In genomic region chr6:42050897-42051653, GRCh38 we compare ENCODE assay signal across 8 cellular contexts. TPM values are rescaled to one million over a fixed set of nuclear protein-coding genes. Genes with fewer than 3 reads are reported as not detected.
DNase-seq lines count a peak whose midpoint lies in the region; ATAC-seq and TF ChIP-seq lines count a peak whose summit lies in the region.

No MANE protein-coding gene starts in this region.

- no peaks in the 10 kb centered on the region for H4K20me1 ChIP-seq in fibroblast of lung (ENCODE audit: control insufficient read depth, extremely low read depth, insufficient read depth, low read length)

- H2AFZ ChIP-seq in fibroblast of lung (ENCODE audit: low read length): peak overlapping the region; percentile 68

- H3K9ac ChIP-seq in fibroblast of lung (ENCODE audit: insufficient read depth, low read length): no peak overlapping the region

- intact Hi-C loops in psoas muscle (cut with DNase I): no loop called here

- H3K27me3 ChIP-seq in fibroblast of lung (ENCODE audit: control insufficient read depth, insufficient read depth, low read length): peaks cover 2% of the 10 kb centered on the region
- peaks cover 0 to 19% (median 2%) of the 10 kb centered on the region in 3 donors for H3K27me3 ChIP-seq in psoas muscle (ENCODE audit: insufficient read depth in 3 of 3, low read length in 2 of 3)

- DNase-seq in GM12864 (ENCODE audit: low read depth): no peak
- DNase-seq in RKO (ENCODE audit: low spot score): peak; percentile 32
- DNase-seq in fibroblast of lung (ENCODE audit: low read depth in 2 of 2): no peak
- DNase-seq in psoas muscle: no peak
- no peak for DNase-seq in NCI-H2107 (lab: John Stamatoyannopoulos, UW)
- no peak for DNase-seq in NCI-H446 (lab: John Stamatoyannopoulos, UW)
- DNase-seq in 8988T: no peak

- H3K27ac ChIP-seq in fibroblast of lung (ENCODE audit: insufficient read depth, low read length) (peak overlapping the region; percentile 92), psoas muscle (peak overlapping the region; percentile 90)

- H3K4me3 ChIP-seq in GM12864 (ENCODE audit: low read depth, low read length) (peak overlapping the region; percentile 89), fibroblast of lung (replicated peaks in 1 of 4; ENCODE audit: control extremely low read depth in 1 of 4, insufficient read depth in 1 of 4, low read depth in 3 of 4, low read length in 4 of 4) (peak overlapping the region; percentile 70 to 91 (median 75)), psoas muscle (peak overlapping the region; percentile 80)

- H3K36me3 ChIP-seq in fibroblast of lung (ENCODE audit: control insufficient read depth, insufficient read depth, low read length): no peaks in the 10 kb centered on the region
- peaks cover 0 to 49% of the 10 kb centered on the region in 2 donors for H3K36me3 ChIP-seq in psoas muscle (ENCODE audit: insufficient read depth in 1 of 2, low read depth in 1 of 2)

- WGBS in psoas muscle, 3 donors: 17 to 25% (median 19%) methylated on average over 15 of the region's 15 CpGs

- H3K79me2 ChIP-seq in fibroblast of lung (ENCODE audit: control insufficient read depth, insufficient read depth, low read length): no peaks in the 10 kb centered on the region

- no peak for TF ChIP-seq CTCF in GM12864 (IDR thresholded peaks at IDR 0.05; ENCODE audit: low read depth, low read length, missing control alignments)
- no peak for TF ChIP-seq CTCF in fibroblast of lung (conservative IDR thresholded peaks at IDR 0.05 in 1 of 2, IDR thresholded peaks at IDR 0.05 in 1 of 2; ENCODE audit: low read depth in 1 of 2, low read length in 2 of 2)
- no peak for TF ChIP-seq CTCF in psoas muscle (IDR thresholded peaks at IDR 0.05)

- H3K4me1 ChIP-seq in fibroblast of lung (ENCODE audit: control insufficient read depth, extremely low read depth, insufficient read depth, low read length) (peaks cover 6% of the 10 kb centered on the region), psoas muscle (peaks cover 30% of the 10 kb centered on the region)

- no peaks in the 10 kb centered on the region for H3K9me3 ChIP-seq in fibroblast of lung (ENCODE audit: control insufficient read depth, insufficient read depth, low read depth, low read length)
- no peaks in the 10 kb centered on the region for H3K9me3 ChIP-seq in psoas muscle

- H3K4me2 ChIP-seq in fibroblast of lung (ENCODE audit: extremely low read depth, insufficient read depth, low read length): peak overlapping the region; percentile 84

- no peak for ATAC-seq in psoas muscle
- ATAC-seq in HG02852 (IDR thresholded peaks at IDR 0.05; ENCODE audit: unreplicated experiment): no peak

RNA-seq across cellular contexts. Expression of gene TAF8, which starts 0.8 kb away (rescaled TPM):
- total RNA-seq in fibroblast of lung: 12.6 and 13.9 TPM in 2 replicates
- polyA plus RNA-seq in fibroblast of lung: 14.0 and 17.4 TPM in 2 replicates
- polyA plus RNA-seq in fibroblast of lung (2012): 10.0 and 11.4 TPM in 2 replicates
- 24.3 and 29.6 TPM in 2 replicates for polyA minus RNA-seq in fibroblast of lung (ENCODE audit: low replicate concordance)
- 10 to 100 TPM; 16.6 to 23.9 (median 19.9) TPM for total RNA-seq in psoas muscle
- polyA plus RNA-seq in psoas muscle: 10 to 100 TPM; 11.2 to 17.9 (median 12.6) TPM
